ENCODE assay signal across 1 cellular context in genomic region chr5:132812123-132812948, GRCh38.
TF ChIP-seq lines count a peak whose summit lies in the region.

No MANE protein-coding gene starts in this region.

TF ChIP-seq in endothelial cell of umbilical vein, 7 proteins besides CTCF, POLR2A, EP300 and RAD21:
- TF ChIP-seq EZH2 (IDR thresholded peaks at IDR 0.05; ENCODE audit: borderline replicate concordance, low read depth, low read length, severe bottlenecking) (no peak), FOS (IDR thresholded peaks at IDR 0.05; ENCODE audit: borderline replicate concordance, insufficient read depth, low read length) (no peak)
